8 cellular contexts compared by ENCODE assay signal in genomic region chr7:105934577-105935185, GRCh38. TPM values are rescaled to one million over a fixed set of nuclear protein-coding genes. Genes with fewer than 3 reads are reported as not detected.
DNase-seq lines count a peak whose midpoint lies in the region; ATAC-seq and TF ChIP-seq lines count a peak whose summit lies in the region.

No MANE protein-coding gene starts in this region.

- DNase-seq in AG20443 (ENCODE audit: low spot score): peak; percentile 63
- peak; percentile 8 for DNase-seq in HT1080 (ENCODE audit: low read depth)
- peak; percentile 16 for DNase-seq in PC-3
- peak; percentile 82 for DNase-seq in fibroblast of villous mesenchyme (ENCODE audit: low read depth)
- peak; percentile 18 for DNase-seq in progenitor cell of endocrine pancreas (ENCODE audit: low spot score, unreplicated experiment)
- DNase-seq in activated CD4-positive, alpha-beta memory T cell treated with anti-CD3 and anti-CD28 coated beads for 36 hours: no peak

- no TSS peak for BruUV-seq in PC-3 (replicated peaks; lab: Mats Ljungman, UMichigan)

- peak; percentile 72 for ATAC-seq in PC-3
- no peak for ATAC-seq in HG02571 (IDR thresholded peaks at IDR 0.05; ENCODE audit: unreplicated experiment)
- ATAC-seq in GM19035 (IDR thresholded peaks at IDR 0.05; ENCODE audit: unreplicated experiment): no peak

- intact Hi-C loops in PC-3 (cut with micrococcal nuclease): loop anchor here (2.0 kb wide), 1 partner anchor 74 kb away; no protein-coding TSS in a partner anchor
- intact Hi-C loops in activated CD4-positive, alpha-beta memory T cell treated with anti-CD3 and anti-CD28 coated beads for 36 hours (cut with micrococcal nuclease): loop anchor here (2.0 kb wide), 1 partner anchor 106 kb away; no protein-coding TSS in a partner anchor

- no peaks in the 10 kb centered on the region for H3K36me3 Mint-ChIP-seq in progenitor cell of endocrine pancreas (ENCODE audit: insufficient read depth)
- H3K36me3 Mint-ChIP-seq in activated CD4-positive, alpha-beta memory T cell treated with anti-CD3 and anti-CD28 coated beads for 36 hours: no peaks in the 10 kb centered on the region

- H3F3A ChIP-seq in PC-3 (ENCODE audit: low read length, unreplicated experiment): no peaks in the 10 kb centered on the region

- H3K36me3 ChIP-seq in PC-3 (ENCODE audit: low read depth, low read length): no peaks in the 10 kb centered on the region

- no peaks in the 10 kb centered on the region for H3K27me3 ChIP-seq in PC-3 (ENCODE audit: low read length)

- no peaks in the 10 kb centered on the region for H3K79me2 ChIP-seq in PC-3 (ENCODE audit: low read length)

- POLR2A ChIA-PET in PC-3 (lab: Charles Lee; ENCODE audit: unreplicated experiment): no interaction called here
- POLR2A ChIA-PET in activated CD4-positive, alpha-beta memory T cell treated with anti-CD3 and anti-CD28 coated beads for 36 hours (lab: Charles Lee): no interaction called here

- no peaks in the 10 kb centered on the region for H3K9me3 Mint-ChIP-seq in progenitor cell of endocrine pancreas (ENCODE audit: low read depth)
- H3K9me3 Mint-ChIP-seq in activated CD4-positive, alpha-beta memory T cell treated with anti-CD3 and anti-CD28 coated beads for 36 hours: no peaks in the 10 kb centered on the region

- H3K4me1 ChIP-seq in PC-3 (ENCODE audit: insufficient read depth, low read length): peaks cover 7% of the 10 kb centered on the region; the same call in 1 of the 2 replicates

- no peak overlapping the region for H3K4me3 Mint-ChIP-seq in progenitor cell of endocrine pancreas (ENCODE audit: low read depth)
- no peak overlapping the region for H3K4me3 Mint-ChIP-seq in activated CD4-positive, alpha-beta memory T cell treated with anti-CD3 and anti-CD28 coated beads for 36 hours

- no peaks in the 10 kb centered on the region for H3K9me3 ChIP-seq in PC-3 (ENCODE audit: low read length)

- peak overlapping the region; percentile 73 for H3K27ac Mint-ChIP-seq in progenitor cell of endocrine pancreas
- no peak overlapping the region for H3K27ac Mint-ChIP-seq in activated CD4-positive, alpha-beta memory T cell treated with anti-CD3 and anti-CD28 coated beads for 36 hours

- peaks cover 46% of the 10 kb centered on the region for H3K4me1 Mint-ChIP-seq in progenitor cell of endocrine pancreas (ENCODE audit: low read depth)
- H3K4me1 Mint-ChIP-seq in activated CD4-positive, alpha-beta memory T cell treated with anti-CD3 and anti-CD28 coated beads for 36 hours (ENCODE audit: low read depth): peaks cover 9% of the 10 kb centered on the region

- no peaks in the 10 kb centered on the region for H3K9me2 ChIP-seq in PC-3 (replicated peaks; ENCODE audit: low read length)

- H4K20me1 ChIP-seq in PC-3 (ENCODE audit: low read length): no peaks in the 10 kb centered on the region

- TF ChIP-seq CTCF in PC-3 (conservative IDR thresholded peaks at IDR 0.05; ENCODE audit: low read depth, low read length) (peak; percentile 51), fibroblast of villous mesenchyme (IDR thresholded peaks at IDR 0.05; ENCODE audit: insufficient read depth, low read depth, low read length) (peak; percentile 49), progenitor cell of endocrine pancreas (IDR thresholded peaks at IDR 0.05; ENCODE audit: unreplicated experiment) (peak; percentile 63)

- H3K27me3 Mint-ChIP-seq in progenitor cell of endocrine pancreas: peaks cover 44% of the 10 kb centered on the region
- H3K27me3 Mint-ChIP-seq in activated CD4-positive, alpha-beta memory T cell treated with anti-CD3 and anti-CD28 coated beads for 36 hours: no peaks in the 10 kb centered on the region

- H3K27ac ChIP-seq in PC-3 (ENCODE audit: low read length): no peak overlapping the region

- H3K9ac ChIP-seq in PC-3 (ENCODE audit: low read length): no peak overlapping the region

- H3K4me2 ChIP-seq in PC-3 (ENCODE audit: low read length): no peak overlapping the region

- H2AFZ ChIP-seq in PC-3 (ENCODE audit: low read length): no peak overlapping the region

- CTCF ChIA-PET in PC-3 (lab: Charles Lee): no interaction called here
- CTCF ChIA-PET in activated CD4-positive, alpha-beta memory T cell treated with anti-CD3 and anti-CD28 coated beads for 36 hours (lab: Charles Lee): interaction anchor here (0.7 to 1.2 kb wide), 3 partner anchors 10 to 174 kb away, joined by 3 to 4 read pairs (median 3); no protein-coding TSS in a partner anchor

- no peak overlapping the region for H3K4me3 ChIP-seq in PC-3 (ENCODE audit: low read length)
- H3K4me3 ChIP-seq in fibroblast of villous mesenchyme (ENCODE audit: low read depth, low read length): no peak overlapping the region

RNA-seq across cellular contexts. Expression of gene CDHR3, which starts 28.4 kb away (rescaled TPM):
- total RNA-seq in HT1080 (2014; rRNA removed; shearing (Covaris generic)): 5.0 and 5.4 TPM in 2 replicates
- polyA plus RNA-seq in HT1080 (2015; cell fraction: cytosol; rRNA removed): 1.1 and 2.3 TPM in 2 replicates
- 3.4 and 4.7 TPM in 2 replicates for polyA plus RNA-seq in HT1080 (2015; cell fraction: nucleus; rRNA removed)
- total RNA-seq in PC-3 (2014; rRNA removed) (5.9 and 9.8 TPM in 2 replicates), fibroblast of villous mesenchyme (9.1 and 9.7 TPM in 2 replicates), progenitor cell of endocrine pancreas (15.7 and 21.5 TPM in 2 replicates)
- under 1 TPM; 0.57 to 0.85 TPM for total RNA-seq in activated CD4-positive, alpha-beta memory T cell treated with anti-CD3 and anti-CD28 coated beads for 36 hours

RNA-seq across cellular contexts. Expression of gene ATXN7L1, which starts 58.3 kb away (rescaled TPM):
- 3.3 and 4.6 TPM in 2 replicates for total RNA-seq in HT1080 (2014; rRNA removed; shearing (Covaris generic))
- polyA plus RNA-seq in HT1080 (2015; cell fraction: cytosol; rRNA removed): 4.3 TPM in 2 replicates
- polyA plus RNA-seq in HT1080 (2015; cell fraction: nucleus; rRNA removed): 6.2 and 9.0 TPM in 2 replicates
- total RNA-seq in PC-3 (2014; rRNA removed) (6.2 and 16.0 TPM in 2 replicates), fibroblast of villous mesenchyme (11.3 and 17.3 TPM in 2 replicates), progenitor cell of endocrine pancreas (18.2 and 18.3 TPM in 2 replicates)
- 10 to 100 TPM; 12.4 to 13.3 TPM for total RNA-seq in activated CD4-positive, alpha-beta memory T cell treated with anti-CD3 and anti-CD28 coated beads for 36 hours
